Comparison of ENCODE assay signal across 9 cellular contexts in the genomic region with DNA sequence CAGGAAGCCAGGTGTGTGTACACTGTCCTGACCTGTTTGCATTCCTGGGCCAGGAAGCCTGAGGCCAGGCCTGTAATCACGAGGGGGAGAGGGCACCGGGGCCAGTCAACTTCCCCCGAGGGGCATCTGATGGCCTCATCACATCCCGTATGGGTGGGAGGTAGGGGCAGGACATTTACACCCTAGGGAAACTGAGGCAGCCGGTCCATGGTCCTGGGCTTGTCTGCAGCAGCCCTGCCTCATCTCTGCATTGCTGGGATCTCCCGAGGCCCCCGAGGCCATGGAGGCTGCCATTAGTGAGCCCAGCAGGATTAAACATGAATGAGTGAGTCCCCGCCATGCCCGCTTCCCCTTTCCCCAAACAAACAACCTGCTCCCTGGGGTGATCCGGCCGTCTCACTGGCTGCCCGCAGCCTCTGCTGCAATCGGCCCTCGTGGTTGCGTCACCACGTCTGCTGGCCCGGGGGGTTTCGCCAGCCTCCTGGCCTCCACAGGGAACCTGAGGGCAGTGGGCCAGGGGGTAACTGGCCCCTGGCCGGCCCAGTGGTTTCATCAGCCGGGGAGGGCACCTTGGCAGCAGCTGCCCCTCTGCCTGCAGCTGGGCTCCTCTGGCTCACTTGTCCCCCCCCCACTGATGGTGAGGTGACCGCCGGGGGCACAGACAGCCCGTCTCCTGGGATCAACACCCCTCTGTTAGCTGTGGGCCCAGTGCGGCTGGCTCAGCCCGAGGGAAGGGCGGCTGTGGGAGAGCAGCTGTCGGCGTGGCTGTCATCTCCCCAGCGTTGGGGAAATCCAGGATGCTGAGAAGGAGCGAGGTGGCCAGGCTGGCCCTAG.
A peak's percentile ranks its signal among the peaks of the same experiment; 100 is the strongest.
DNase-seq lines count a peak whose midpoint lies in the region; ATAC-seq, FAIRE-seq and TF ChIP-seq lines count a peak whose summit lies in the region.
"Had no signal": no experiment of that assay in that cellular context is flagged by ENCODE, and none has a peak within 500 bp of the region (broad histone marks: within the 10 kb centered on the region; RNA-seq: fewer than 3 reads in every experiment).

No MANE protein-coding gene starts in this region.

- H3K36me3 ChIP-seq in subcutaneous abdominal adipose tissue (ENCODE audit: control insufficient read depth in 5 of 5, insufficient read depth in 5 of 5, low read length in 5 of 5), result no peaks in the 10 kb centered on the region

- no peaks in the 10 kb centered on the region for H3K9me3 ChIP-seq in subcutaneous abdominal adipose tissue (ENCODE audit: control insufficient read depth in 5 of 5, low read length in 5 of 5)

- no peak for ATAC-seq in GM18519 (IDR thresholded peaks at IDR 0.05; ENCODE audit: low FRiP score, unreplicated experiment)

- H3K27me3 ChIP-seq in subcutaneous abdominal adipose tissue (ENCODE audit: control insufficient read depth in 5 of 5, insufficient read depth in 4 of 5, low read length in 5 of 5), result no peaks in the 10 kb centered on the region

- H3K9ac ChIP-seq in subcutaneous abdominal adipose tissue (ENCODE audit: low read length in 5 of 5), result peak overlapping the region in 3 of 5 donors; percentile 22 to 53 (median 43)

- DNase-seq in DMS 273 (lab: John Stamatoyannopoulos, UW; ENCODE audit: unreplicated experiment) (peak; percentile 65), DMS 273 treated with DMSO at 0.1 percent for 48 hours (lab: John Stamatoyannopoulos, UW) (no peak), RCC 7860 (ENCODE audit: low spot score) (peak; percentile 6), head of caudate nucleus (peak in 38 of 42 donors; percentile 11 to 68 (median 38)), GM10266 (ENCODE audit: extremely low spot score) (no peak), posterior cingulate gyrus (no peak)

- H3K4me3 ChIP-seq in subcutaneous abdominal adipose tissue (ENCODE audit: low read depth in 1 of 5, low read length in 5 of 5), result peak overlapping the region in 2 of 5 donors; percentile 12 to 37

- no peak for FAIRE-seq in RCC 7860 (lab: Jason Lieb, UNC)
- FAIRE-seq: frontal cortex had no signal

- peak overlapping the region; percentile 67 for H3K27ac ChIP-seq in subcutaneous abdominal adipose tissue (ENCODE audit: low read depth, low read length)

- TF ChIP-seq CTCF in GM10266 (IDR thresholded peaks at IDR 0.05; ENCODE audit: control insufficient read depth, insufficient read depth, low read depth, missing control alignments), result no peak

- intact Hi-C loops in head of caudate nucleus (cut with DNase I), result no loop called here
- intact Hi-C loops in posterior cingulate gyrus (cut with DNase I), result no loop called here

- peaks cover 14 to 72% (median 54%) of the 10 kb centered on the region in 5 donors for H3K4me1 ChIP-seq in subcutaneous abdominal adipose tissue (ENCODE audit: control insufficient read depth in 5 of 5, insufficient read depth in 5 of 5, low read length in 5 of 5)

Comparison
In these comparisons a context has a peak if more than half of its experiments do, and no peak if none do; other contexts are left out.
1. DNase-seq: peak in DMS 273 (single experiment), RCC 7860 (single experiment) and head of caudate nucleus (38 of 42); none in DMS 273 treated with DMSO at 0.1 percent for 48 hours (single experiment), GM10266 (single experiment) and posterior cingulate gyrus (0 of 10).